Comparison of ENCODE assay signal across 1 cellular context in the genomic region with DNA sequence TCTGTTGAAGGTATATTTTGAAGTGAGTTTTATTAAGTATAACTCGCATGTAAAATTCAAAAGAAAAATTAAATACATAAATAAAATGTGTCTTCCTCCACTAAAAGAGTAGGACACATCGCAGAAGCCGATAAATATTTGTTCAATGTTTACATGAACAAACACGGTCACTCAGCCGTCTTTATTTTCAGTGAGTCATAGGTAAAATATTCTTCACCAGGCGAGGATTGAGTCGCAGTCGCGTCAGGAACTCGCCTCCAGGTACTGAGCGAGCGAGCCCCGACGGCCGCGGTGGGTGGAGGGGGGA.
TF ChIP-seq lines count a peak whose summit lies in the region.

No MANE protein-coding gene starts in this region.

TF ChIP-seq in endothelial cell of umbilical vein, 7 proteins besides CTCF, POLR2A, EP300 and RAD21:
- TF ChIP-seq JUN (IDR thresholded peaks at IDR 0.05; ENCODE audit: borderline replicate concordance, insufficient read depth, insufficient read length, low read depth) (no peak), EZH2 (IDR thresholded peaks at IDR 0.05; ENCODE audit: borderline replicate concordance, low read depth, low read length, severe bottlenecking) (no peak), MYC (IDR thresholded peaks at IDR 0.05; ENCODE audit: low read depth, low read length) (no peak), FOS (IDR thresholded peaks at IDR 0.05; ENCODE audit: borderline replicate concordance, insufficient read depth, low read length) (no peak), GATA2 (IDR thresholded peaks at IDR 0.05; ENCODE audit: insufficient read depth, insufficient read length, low read depth, low read length) (no peak), POLR2AphosphoS5 (IDR thresholded peaks at IDR 0.05; ENCODE audit: insufficient read depth, low read depth, low read length) (no peak)
- TF ChIP-seq, protein P1, sequence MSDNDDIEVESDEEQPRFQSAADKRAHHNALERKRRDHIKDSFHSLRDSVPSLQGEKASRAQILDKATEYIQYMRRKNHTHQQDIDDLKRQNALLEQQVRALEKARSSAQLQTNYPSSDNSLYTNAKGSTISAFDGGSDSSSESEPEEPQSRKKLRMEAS (IDR thresholded peaks at IDR 0.05; ENCODE audit: insufficient read depth, insufficient read length): no peak
